Comparison of ENCODE assay signal across 28 cellular contexts in genomic region chr9:6911901-6912650, GRCh38.
DNase-seq lines count a peak whose midpoint lies in the region; ATAC-seq and TF ChIP-seq lines count a peak whose summit lies in the region.
"Had no signal": no experiment of that assay in that cellular context is flagged by ENCODE, and none has a peak within 500 bp of the region (broad histone marks: within the 10 kb centered on the region; RNA-seq: fewer than 3 reads in every experiment).

No MANE protein-coding gene starts in this region.

- POLR2A ChIA-PET in MCF 10A (lab: Yijun Ruan, JAX): interaction anchor here (1.1 kb wide), 1 partner anchor 20 kb away, joined by 3 read pairs; no protein-coding TSS in a partner anchor
- POLR2A ChIA-PET in naive thymus-derived CD8-positive, alpha-beta T cell (lab: Charles Lee): no interaction called here

- CTCF ChIA-PET in MCF 10A (lab: Yijun Ruan, JAX) (interaction anchor here (1.2 kb wide), 1 partner anchor 9 kb away, joined by 3 read pairs; no protein-coding TSS in a partner anchor), mammary epithelial cell (lab: Charles Lee; ENCODE audit: low non-redundant PET) (no interaction called here)

- no peak overlapping the region for H3K4me2 ChIP-seq in mammary epithelial cell (ENCODE audit: insufficient read depth, low read depth, low read length)

- no peak for ATAC-seq in naive thymus-derived CD8-positive, alpha-beta T cell
- no peak for ATAC-seq in GM19351 (IDR thresholded peaks at IDR 0.05; ENCODE audit: unreplicated experiment)
- ATAC-seq: activated T-helper 17 cell treated with anti-CD3 and anti-CD28 coated beads, Interleukin-2, amount 50 U/mL, for 72 hours; esophagus mucosa; gastroesophageal sphincter; HepG2; left lung; Panc1; sciatic nerve had no signal

- BruUV-seq in MCF 10A (replicated peaks; lab: Mats Ljungman, UMichigan) (no TSS peak), mammary epithelial cell (replicated peaks; lab: Mats Ljungman, UMichigan) (no TSS peak)

- no peak overlapping the region for H3K4me3 Mint-ChIP-seq in MCF 10A (ENCODE audit: unreplicated experiment)
- no peak overlapping the region for H3K4me3 Mint-ChIP-seq in naive thymus-derived CD8-positive, alpha-beta T cell
- H3K4me3 Mint-ChIP-seq: activated CD4-positive, alpha-beta memory T cell treated with anti-CD3 and anti-CD28 coated beads for 36 hours; activated T-helper 17 cell treated with anti-CD3 and anti-CD28 coated beads, Interleukin-2, amount 50 U/mL, for 72 hours; CD4-positive, alpha-beta memory T cell had no signal

- dilution Hi-C loops in mammary epithelial cell (cut with HindIII; ENCODE audit: low sequenced_read_pairs): no loop called here

- peak overlapping the region; percentile 20 for H3K27ac Mint-ChIP-seq in MCF 10A (ENCODE audit: low read depth, unreplicated experiment)
- peak overlapping the region in 7 of 10 donors; percentile 4 to 58 (median 36) for H3K27ac Mint-ChIP-seq in naive thymus-derived CD8-positive, alpha-beta T cell
- H3K27ac Mint-ChIP-seq: activated CD4-positive, alpha-beta memory T cell treated with anti-CD3 and anti-CD28 coated beads for 36 hours; activated T-helper 17 cell treated with anti-CD3 and anti-CD28 coated beads, Interleukin-2, amount 50 U/mL, for 72 hours; CD4-positive, alpha-beta memory T cell; progenitor cell of endocrine pancreas had no signal

- H3K4me3 ChIP-seq in mammary epithelial cell (replicated peaks in 1 of 3; ENCODE audit: insufficient read depth in 1 of 3, low read depth in 2 of 3, low read length in 3 of 3): no peak overlapping the region
- H3K4me3 ChIP-seq: cardiac muscle cell, gastroesophageal sphincter, left lung had no signal

- H4K20me1 ChIP-seq in mammary epithelial cell (ENCODE audit: insufficient read depth, low read length): no peaks in the 10 kb centered on the region

- no peaks in the 10 kb centered on the region for H3K4me1 ChIP-seq in mammary epithelial cell (ENCODE audit: insufficient read depth, low read length)
- H3K4me1 ChIP-seq: gastroesophageal sphincter, left lung had no signal

- H3K27me3 Mint-ChIP-seq in MCF 10A (ENCODE audit: insufficient read depth, unreplicated experiment): no peaks in the 10 kb centered on the region
- no peaks in the 10 kb centered on the region for H3K27me3 Mint-ChIP-seq in naive thymus-derived CD8-positive, alpha-beta T cell
- H3K27me3 Mint-ChIP-seq: activated CD4-positive, alpha-beta memory T cell treated with anti-CD3 and anti-CD28 coated beads for 36 hours; activated T-helper 17 cell treated with anti-CD3 and anti-CD28 coated beads, Interleukin-2, amount 50 U/mL, for 72 hours; CD4-positive, alpha-beta memory T cell; progenitor cell of endocrine pancreas had no signal

- TF ChIP-seq CTCF in MCF 10A (IDR thresholded peaks at IDR 0.05; ENCODE audit: unreplicated experiment) (no peak), mammary epithelial cell (conservative IDR thresholded peaks at IDR 0.05 in 1 of 2, IDR thresholded peaks at IDR 0.05 in 1 of 2; ENCODE audit: extremely low read depth in 1 of 2, insufficient read depth in 1 of 2, low read depth in 1 of 2, low read length in 2 of 2) (no peak)

- H3K79me2 ChIP-seq in mammary epithelial cell (ENCODE audit: insufficient read depth, low read length): peaks cover 7% of the 10 kb centered on the region

- H2AFZ ChIP-seq in mammary epithelial cell (ENCODE audit: low read depth, low read length): no peak overlapping the region

- H3K9ac ChIP-seq in mammary epithelial cell (ENCODE audit: insufficient read depth, low read length): no peak overlapping the region

- H3K4me1 Mint-ChIP-seq in MCF 10A (ENCODE audit: insufficient read depth, unreplicated experiment): no peaks in the 10 kb centered on the region
- peaks cover 20 to 38% (median 31%) of the 10 kb centered on the region in 4 donors for H3K4me1 Mint-ChIP-seq in naive thymus-derived CD8-positive, alpha-beta T cell

- H3K27ac ChIP-seq in mammary epithelial cell (ENCODE audit: insufficient read depth, low read depth, low read length): no peak overlapping the region
- H3K27ac ChIP-seq: cardiac muscle cell, gastroesophageal sphincter, left lung had no signal

- no peaks in the 10 kb centered on the region for H3K36me3 ChIP-seq in mammary epithelial cell (ENCODE audit: insufficient read depth, low read length)
- H3K36me3 ChIP-seq: cardiac muscle cell, gastroesophageal sphincter, left lung had no signal

- WGBS in mammary epithelial cell (ENCODE audit: low coverage, missing lambda C conversion rate): 67% methylated on average over 3 of the region's 3 CpGs

- DNase-seq in MCF 10A (ENCODE audit: unreplicated experiment) (no peak), mammary epithelial cell (no peak), fibroblast of peridontal ligament (ENCODE audit: extremely low read depth) (peak; percentile 22), T-helper 2 cell (no peak), NCI-H1417 treated with DMSO at 0.1 percent for 48 hours (lab: John Stamatoyannopoulos, UW) (no peak), 8988T (no peak)
- no peak for DNase-seq in naive thymus-derived CD8-positive, alpha-beta T cell
- DNase-seq: activated CD4-positive, alpha-beta memory T cell treated with anti-CD3 and anti-CD28 coated beads for 36 hours; activated CD8-positive, alpha-beta memory T cell treated with anti-CD3 and anti-CD28 coated beads, Interleukin-2, amount 50 U/mL, for 48 hours; activated naive CD4-positive, alpha-beta T cell treated with anti-CD3 and anti-CD28 coated beads, Interleukin-2, amount 50 U/mL, for 16 hours; AML-193; CD4-positive, alpha-beta memory T cell; EL; left lung; NCI-H1092; NCI-H187 treated with DMSO at 0.1 percent for 48 hours; NCI-H524 treated with DMSO at 0.1 percent for 48 hours; stimulated activated CD4-positive, alpha-beta T cell treated with anti-CD3 and anti-CD28 coated beads, Interleukin-4, amount 100 ng/mL, for 4 hours; stimulated activated naive CD4-positive, alpha-beta T cell had no signal

- intact Hi-C loops in MCF 10A (cut with micrococcal nuclease) (loop anchor here (2.0 kb wide), 1 partner anchor 625 kb away; no protein-coding TSS in a partner anchor), mammary epithelial cell (cut with micrococcal nuclease) (no loop called here)

- H3K9me3 ChIP-seq in mammary epithelial cell (replicated peaks; ENCODE audit: insufficient read depth, low read length): no peaks in the 10 kb centered on the region
- H3K9me3 ChIP-seq: gastroesophageal sphincter, left lung had no signal

- H3K27me3 ChIP-seq in mammary epithelial cell (ENCODE audit: insufficient read depth, low read length): no peaks in the 10 kb centered on the region
- H3K27me3 ChIP-seq: cardiac muscle cell, gastroesophageal sphincter, left lung had no signal

- no peaks in the 10 kb centered on the region for H3K9me3 Mint-ChIP-seq in MCF 10A (ENCODE audit: unreplicated experiment)
- no peaks in the 10 kb centered on the region for H3K9me3 Mint-ChIP-seq in naive thymus-derived CD8-positive, alpha-beta T cell
- H3K9me3 Mint-ChIP-seq: activated CD4-positive, alpha-beta memory T cell treated with anti-CD3 and anti-CD28 coated beads for 36 hours; activated T-helper 17 cell treated with anti-CD3 and anti-CD28 coated beads, Interleukin-2, amount 50 U/mL, for 72 hours; CD4-positive, alpha-beta memory T cell had no signal

- H3K36me3 Mint-ChIP-seq in MCF 10A (ENCODE audit: insufficient read depth, unreplicated experiment): peaks cover under 1% of the 10 kb centered on the region
- H3K36me3 Mint-ChIP-seq in naive thymus-derived CD8-positive, alpha-beta T cell: peaks cover 0 to 15% (median 5%) of the 10 kb centered on the region in 3 donors
- H3K36me3 Mint-ChIP-seq: activated CD4-positive, alpha-beta memory T cell treated with anti-CD3 and anti-CD28 coated beads for 36 hours had no signal

- in situ Hi-C loops in mammary epithelial cell (cut with MboI; ENCODE audit: low sequenced_read_pairs in 2 of 2): no loop called here
